ENCODE assay signal across 17 cellular contexts in genomic region chr12:24599737-24600136, GRCh38.
"Had no signal": no experiment of that assay in that cellular context is flagged by ENCODE, and none has a peak within 500 bp of the region (broad histone marks: within the 10 kb centered on the region; RNA-seq: fewer than 3 reads in every experiment).

No MANE protein-coding gene starts in this region.

- H3K27me3 Mint-ChIP-seq: stimulated activated naive CD8-positive, alpha-beta T cell treated with anti-CD3 and anti-CD28 coated beads, Interleukin-15, Interleukin-2, amounts not matched to agents 100 ng/mL and 50 ng/mL, for 24 hours had no signal

- H3K9me3 ChIP-seq: heart left ventricle, suprapubic skin had no signal

- H3K27me3 ChIP-seq: foreskin keratinocyte, heart left ventricle, suprapubic skin had no signal

- H3K4me3 ChIP-seq: heart left ventricle, lung, suprapubic skin had no signal

- H3K9me3 Mint-ChIP-seq: activated T-helper 2 cell treated with anti-CD3 and anti-CD28 coated beads, Interferon-gamma antibody, Interleukin-2, Interleukin-4, amounts not matched to agents 10 μg/mL and 5 μg/mL and 100 μg/mL, durations not matched to agents 14 hours and 24 hours and 36 hours; effector memory CD8-positive, alpha-beta T cell had no signal

- H3K4me3 Mint-ChIP-seq: effector memory CD8-positive, alpha-beta T cell; naive thymus-derived CD4-positive, alpha-beta T cell; stimulated activated naive CD8-positive, alpha-beta T cell treated with anti-CD3 and anti-CD28 coated beads, Interleukin-15, Interleukin-2, amounts not matched to agents 100 ng/mL and 50 ng/mL, for 24 hours had no signal

- ATAC-seq: effector memory CD8-positive, alpha-beta T cell; foreskin keratinocyte; heart left ventricle; naive thymus-derived CD4-positive, alpha-beta T cell; right cardiac atrium had no signal

- H3K36me3 Mint-ChIP-seq: naive thymus-derived CD4-positive, alpha-beta T cell had no signal

- H3K36me3 ChIP-seq: heart left ventricle, suprapubic skin had no signal

- DNase-seq: activated CD4-positive, alpha-beta T cell treated with anti-CD3 and anti-CD28 coated beads for 1 hour; activated CD4-positive, alpha-beta T cell treated with anti-CD3 and anti-CD28 coated beads, Interleukin-2, amount 50 U/mL, for 4 hours; activated naive CD4-positive, alpha-beta T cell treated with anti-CD3 and anti-CD28 coated beads, Interleukin-2, amount 50 U/mL, for 16 hours; activated T-cell treated with anti-CD3 and anti-CD28 coated beads for 4 hours; dermis blood vessel endothelial cell; effector memory CD8-positive, alpha-beta T cell; foreskin keratinocyte; heart left ventricle; naive thymus-derived CD4-positive, alpha-beta T cell; nucleus accumbens; right cardiac atrium; small intestine; trophoblast cell had no signal

- H3K27ac Mint-ChIP-seq: activated T-helper 2 cell treated with anti-CD3 and anti-CD28 coated beads, Interferon-gamma antibody, Interleukin-2, Interleukin-4, amounts not matched to agents 10 μg/mL and 5 μg/mL and 100 μg/mL, durations not matched to agents 14 hours and 24 hours and 36 hours; effector memory CD8-positive, alpha-beta T cell; naive thymus-derived CD4-positive, alpha-beta T cell; stimulated activated naive CD8-positive, alpha-beta T cell treated with anti-CD3 and anti-CD28 coated beads, Interleukin-15, Interleukin-2, amounts not matched to agents 100 ng/mL and 50 ng/mL, for 24 hours had no signal

- H3K4me1 ChIP-seq: suprapubic skin had no signal

- H3K27ac ChIP-seq: foreskin keratinocyte, heart left ventricle, suprapubic skin had no signal
